Comparison of ENCODE assay signal across 1 cellular context in genomic region chr19:51960621-51961233, GRCh38.
TF ChIP-seq lines count a peak whose summit lies in the region.
"Not testable (repeated sequence)": the region's sequence is repeated elsewhere in the genome, so short reads cannot be mapped to it uniquely, and the experiment has no call there.

No MANE protein-coding gene starts in this region.

TF ChIP-seq in HepG2, 621 proteins besides CTCF, POLR2A, EP300 and RAD21 (continued from another document and continues in another):
- peak; percentile 55 for TF ChIP-seq ZGPAT (CRISPR knock-in tag; IDR thresholded peaks at IDR 0.05)
- TF ChIP-seq ZSCAN31 (CRISPR knock-in tag; IDR thresholded peaks at IDR 0.05; ENCODE audit: low read depth) = 0 out of 2 replicates have a peak, but pooled peaks have one; percentile 39
- TF ChIP-seq ZNF160 (CRISPR knock-in tag; IDR thresholded peaks at IDR 0.05) = 0 out of 2 replicates have a peak, but pooled peaks have one; percentile 61
- TF ChIP-seq NR2F6 (IDR thresholded peaks at IDR 0.05) = peak; percentile 36; the same call in 1 of the 2 replicates
- TF ChIP-seq NR2F6 (CRISPR knock-in tag; IDR thresholded peaks at IDR 0.05); FOXA1 (IDR thresholded peaks at IDR 0.05): not testable (repeated sequence)
- TF ChIP-seq PATZ1 (CRISPR knock-in tag; IDR thresholded peaks at IDR 0.05) = peak; percentile 55
- TF ChIP-seq ZNF607 (CRISPR knock-in tag; IDR thresholded peaks at IDR 0.05; ENCODE audit: borderline replicate concordance) = 0 out of 2 replicates have a peak, but pooled peaks have one; percentile 17
- TF ChIP-seq MEIS2 (CRISPR knock-in tag; IDR thresholded peaks at IDR 0.05) = 0 out of 2 replicates have a peak, but pooled peaks have one; percentile 25
- peak; percentile 23; the same call in 1 of the 2 replicates for TF ChIP-seq ZBTB7B (CRISPR knock-in tag; IDR thresholded peaks at IDR 0.05)
- TF ChIP-seq ZNF503 (CRISPR knock-in tag; IDR thresholded peaks at IDR 0.05) = peak; percentile 51
- TF ChIP-seq MED1 (CRISPR knock-in tag; IDR thresholded peaks at IDR 0.05) = peak; percentile 77
- TF ChIP-seq PPARG (CRISPR knock-in tag; conservative IDR thresholded peaks at IDR 0.05) = peak; percentile 98
- peak; percentile 66; the same call in 1 of the 2 replicates for TF ChIP-seq FOXJ3 (CRISPR knock-in tag; IDR thresholded peaks at IDR 0.05; ENCODE audit: borderline replicate concordance)
- TF ChIP-seq ZNF777 (CRISPR knock-in tag; IDR thresholded peaks at IDR 0.05) = 0 out of 2 replicates have a peak, but pooled peaks have one; percentile 40
- TF ChIP-seq STAT5B (CRISPR knock-in tag; IDR thresholded peaks at IDR 0.05) = 0 out of 2 replicates have a peak, but pooled peaks have one; percentile 14
- peak; percentile 28; the same call in 1 of the 2 replicates for TF ChIP-seq PHF8 (CRISPR knock-in tag; IDR thresholded peaks at IDR 0.05)
- peak; percentile 87 for TF ChIP-seq FOXA1 (CRISPR knock-in tag; IDR thresholded peaks at IDR 0.05)
- peak; percentile 53; the same call in 1 of the 2 replicates for TF ChIP-seq SIX1 (CRISPR knock-in tag; IDR thresholded peaks at IDR 0.05; ENCODE audit: borderline replicate concordance)
- TF ChIP-seq ARID5B (CRISPR knock-in tag; IDR thresholded peaks at IDR 0.05) = peak; percentile 88
- peak; percentile 70; the same call in 1 of the 2 replicates for TF ChIP-seq ZNF281 (CRISPR knock-in tag; IDR thresholded peaks at IDR 0.05; ENCODE audit: borderline replicate concordance)
- 0 out of 2 replicates have a peak, but pooled peaks have one; percentile 13 for TF ChIP-seq ZNF710 (CRISPR knock-in tag; IDR thresholded peaks at IDR 0.05; ENCODE audit: borderline replicate concordance)
- TF ChIP-seq ZNF256 (CRISPR knock-in tag; conservative IDR thresholded peaks at IDR 0.05) = 0 out of 2 replicates have a peak, but pooled peaks have one; percentile 40
- TF ChIP-seq IRF2 (CRISPR knock-in tag; IDR thresholded peaks at IDR 0.05) = peak; percentile 80
- TF ChIP-seq ZNF263 (CRISPR knock-in tag; IDR thresholded peaks at IDR 0.05) = 0 out of 2 replicates have a peak, but pooled peaks have one; percentile 37
- peak; percentile 35; the same call in 1 of the 2 replicates for TF ChIP-seq ZFX (CRISPR knock-in tag; IDR thresholded peaks at IDR 0.05; ENCODE audit: low read depth)
- 0 out of 2 replicates have a peak, but pooled peaks have one; percentile 29 for TF ChIP-seq ZNF614 (CRISPR knock-in tag; IDR thresholded peaks at IDR 0.05; ENCODE audit: borderline replicate concordance)
- TF ChIP-seq RARA (CRISPR knock-in tag; IDR thresholded peaks at IDR 0.05) = peak; percentile 39
- 0 out of 2 replicates have a peak, but pooled peaks have one; percentile 85 for TF ChIP-seq ZFP90 (CRISPR knock-in tag; IDR thresholded peaks at IDR 0.05; ENCODE audit: borderline replicate concordance)
- TF ChIP-seq KAT8 (CRISPR knock-in tag; IDR thresholded peaks at IDR 0.05) = peak; percentile 39; the same call in 1 of the 2 replicates
- peak; percentile 42; the same call in 1 of the 2 replicates for TF ChIP-seq TFE3 (CRISPR knock-in tag; IDR thresholded peaks at IDR 0.05)
- TF ChIP-seq ZKSCAN8 (CRISPR knock-in tag; IDR thresholded peaks at IDR 0.05; ENCODE audit: borderline replicate concordance) = peak; percentile 53; the same call in 1 of the 2 replicates
- TF ChIP-seq SAP130 (CRISPR knock-in tag; IDR thresholded peaks at IDR 0.05; ENCODE audit: low read depth) = peak; percentile 68
- TF ChIP-seq ZNF143 (CRISPR knock-in tag; IDR thresholded peaks at IDR 0.05) = peak; percentile 69; the same call in 1 of the 2 replicates
- peak; percentile 46; the same call in 1 of the 2 replicates for TF ChIP-seq YEATS2 (CRISPR knock-in tag; IDR thresholded peaks at IDR 0.05; ENCODE audit: borderline replicate concordance)
- TF ChIP-seq ZNF788 (CRISPR knock-in tag; IDR thresholded peaks at IDR 0.05; ENCODE audit: borderline replicate concordance) = 0 out of 2 replicates have a peak, but pooled peaks have one; percentile 44
- TF ChIP-seq FOXO1 (CRISPR knock-in tag; IDR thresholded peaks at IDR 0.05) = 0 out of 2 replicates have a peak, but pooled peaks have one; percentile 31
- TF ChIP-seq NAIF1 (CRISPR knock-in tag; IDR thresholded peaks at IDR 0.05; ENCODE audit: borderline replicate concordance) = 0 out of 2 replicates have a peak, but pooled peaks have one; percentile 6
- TF ChIP-seq ZNF574 (CRISPR knock-in tag; IDR thresholded peaks at IDR 0.05) = peak; percentile 53; the same call in 1 of the 2 replicates
- TF ChIP-seq ETV5 (CRISPR knock-in tag; IDR thresholded peaks at IDR 0.05; ENCODE audit: borderline replicate concordance) = peak; percentile 69
- 0 out of 2 replicates have a peak, but pooled peaks have one; percentile 32 for TF ChIP-seq BCL6 (CRISPR knock-in tag; IDR thresholded peaks at IDR 0.05)
- 0 out of 2 replicates have a peak, but pooled peaks have one; percentile 32 for TF ChIP-seq ARNT2 (CRISPR knock-in tag; IDR thresholded peaks at IDR 0.05; ENCODE audit: low read depth)
